Comparison of ENCODE assay signal across 10 cellular contexts in genomic region chr19:51903192-51903591, GRCh38. TPM values are rescaled to one million over a fixed set of nuclear protein-coding genes. Genes with fewer than 3 reads are reported as not detected.
DNase-seq lines count a peak whose midpoint lies in the region; ATAC-seq, FAIRE-seq and TF ChIP-seq lines count a peak whose summit lies in the region.
"Had no signal": no experiment of that assay in that cellular context is flagged by ENCODE, and none has a peak within 500 bp of the region (broad histone marks: within the 10 kb centered on the region; RNA-seq: fewer than 3 reads in every experiment).

No MANE protein-coding gene starts in this region.

- H3K4me1 ChIP-seq in astrocyte (ENCODE audit: insufficient read depth, low read length) = no peaks in the 10 kb centered on the region

- H3K27ac Mint-ChIP-seq in astrocyte (ENCODE audit: unreplicated experiment) (peak overlapping the region; percentile 41), memory B cell (no peak overlapping the region)

- no peak overlapping the region for H2AFZ ChIP-seq in astrocyte (ENCODE audit: low read depth, low read length)

- TF ChIP-seq CTCF in astrocyte (IDR thresholded peaks at IDR 0.05; ENCODE audit: insufficient read depth, low read depth, low read length) = no peak

- peaks cover 7% of the 10 kb centered on the region for H4K20me1 ChIP-seq in astrocyte (ENCODE audit: insufficient read depth, low read length)

- no peak for ATAC-seq in activated T-cell treated with anti-CD3 and anti-CD28 coated beads, Interleukin-2, amount 50 U/mL, for 4 hours
- ATAC-seq in memory B cell (ENCODE audit: low read depth) = no peak

- no peak overlapping the region for H3K27ac ChIP-seq in astrocyte (ENCODE audit: low read depth, low read length)
- peak overlapping the region; percentile 75 for H3K27ac ChIP-seq in substantia nigra (ENCODE audit: low read depth, low read length, poor library complexity, severe bottlenecking)

- H3K27me3 Mint-ChIP-seq in activated T-cell treated with anti-CD3 and anti-CD28 coated beads, Interleukin-2, amount 50 U/mL, for 4 hours (ENCODE audit: low read depth) = peaks cover 20% of the 10 kb centered on the region
- no peaks in the 10 kb centered on the region for H3K27me3 Mint-ChIP-seq in astrocyte (ENCODE audit: low read depth, unreplicated experiment)
- H3K27me3 Mint-ChIP-seq in memory B cell = peaks cover 3% of the 10 kb centered on the region

- H3K36me3 ChIP-seq in astrocyte (ENCODE audit: insufficient read depth, low read length) = peaks cover 15% of the 10 kb centered on the region

- H3K9me3 ChIP-seq in astrocyte (ENCODE audit: insufficient read depth, low read depth, low read length) = peaks cover 16% of the 10 kb centered on the region
- H3K9me3 ChIP-seq: testis had no signal

- peak overlapping the region; percentile 98 for H3K4me3 ChIP-seq in astrocyte (ENCODE audit: insufficient read depth, low read depth, low read length)

- H3K79me2 ChIP-seq in astrocyte (ENCODE audit: insufficient read depth, low read length) = peaks cover 57% of the 10 kb centered on the region

- peaks cover 56% of the 10 kb centered on the region for H3K36me3 Mint-ChIP-seq in activated T-cell treated with anti-CD3 and anti-CD28 coated beads, Interleukin-2, amount 50 U/mL, for 4 hours (ENCODE audit: insufficient read depth)
- H3K36me3 Mint-ChIP-seq in astrocyte (ENCODE audit: low read depth, unreplicated experiment) = peaks cover 22% of the 10 kb centered on the region
- peaks cover 36% of the 10 kb centered on the region for H3K36me3 Mint-ChIP-seq in memory B cell

- no peaks in the 10 kb centered on the region for H3K27me3 ChIP-seq in astrocyte (ENCODE audit: insufficient read depth, low read length)
- H3K27me3 ChIP-seq: testis had no signal

- no peak overlapping the region for H3K9ac ChIP-seq in astrocyte (ENCODE audit: low read length)

- peaks cover 26% of the 10 kb centered on the region for H3K4me1 Mint-ChIP-seq in activated T-cell treated with anti-CD3 and anti-CD28 coated beads, Interleukin-2, amount 50 U/mL, for 4 hours (ENCODE audit: low read depth)
- H3K4me1 Mint-ChIP-seq in astrocyte (ENCODE audit: low read depth, unreplicated experiment) = no peaks in the 10 kb centered on the region
- H3K4me1 Mint-ChIP-seq in memory B cell = peaks cover 13% of the 10 kb centered on the region

- peak overlapping the region; percentile 98 for H3K4me2 ChIP-seq in astrocyte (ENCODE audit: low read length)

- peaks cover 56% of the 10 kb centered on the region for H3K9me3 Mint-ChIP-seq in activated T-cell treated with anti-CD3 and anti-CD28 coated beads, Interleukin-2, amount 50 U/mL, for 4 hours
- H3K9me3 Mint-ChIP-seq in astrocyte (ENCODE audit: unreplicated experiment) (peaks cover 41% of the 10 kb centered on the region), memory B cell (peaks cover 18% of the 10 kb centered on the region)

- DNase-seq in activated T-cell treated with anti-CD3 and anti-CD28 coated beads, Interleukin-2, amount 50 U/mL, for 4 hours = no peak
- no peak for DNase-seq in activated T-cell treated with anti-CD3 and anti-CD28 coated beads, Interleukin-2, amount 50 U/mL, for 1 hour
- DNase-seq in astrocyte (ENCODE audit: low read depth) = no peak
- no peak for DNase-seq in memory B cell (ENCODE audit: low spot score in 2 of 2)
- peak in 27 of 49 donors; percentile 0 to 40 (median 9) for DNase-seq in substantia nigra (lab: John Stamatoyannopoulos, UW)
- DNase-seq in foreskin melanocyte = no peak
- DNase-seq in ecto neural progenitor cell (ENCODE audit: low spot score) = no peak
- DNase-seq in DMS114 treated with DMSO at 0.1 percent for 48 hours (lab: John Stamatoyannopoulos, UW; ENCODE audit: unreplicated experiment) = no peak
- DNase-seq: NCI-H2171 treated with DMSO at 0.1 percent for 48 hours had no signal

- no peak for FAIRE-seq in astrocyte (lab: Jason Lieb, UNC)

- peak overlapping the region; percentile 97 for H3K4me3 Mint-ChIP-seq in activated T-cell treated with anti-CD3 and anti-CD28 coated beads, Interleukin-2, amount 50 U/mL, for 4 hours
- peak overlapping the region; percentile 100 for H3K4me3 Mint-ChIP-seq in astrocyte (ENCODE audit: unreplicated experiment)
- H3K4me3 Mint-ChIP-seq in memory B cell = peak overlapping the region; percentile 98

RNA-seq across cellular contexts. Expression of gene ZNF649, which starts 1.6 kb away (rescaled TPM):
- 10 to 100 TPM in 2 of 3 donors, 1 to 10 TPM in 1; 9.0 to 10.9 (median 10.4) TPM for total RNA-seq in activated T-cell treated with anti-CD3 and anti-CD28 coated beads, Interleukin-2, amount 50 U/mL, for 4 hours
- total RNA-seq in astrocyte = 12.5 and 13.8 TPM in 2 replicates

RNA-seq across cellular contexts. Expression of gene ZNF577, which starts 15.4 kb away (rescaled TPM):
- 1 to 10 TPM; 2.8 to 4.8 (median 3.5) TPM for total RNA-seq in activated T-cell treated with anti-CD3 and anti-CD28 coated beads, Interleukin-2, amount 50 U/mL, for 4 hours
- 7.6 TPM in 2 replicates for total RNA-seq in astrocyte

RNA-seq across cellular contexts. Expression of gene ZNF613, which starts 24.1 kb away (rescaled TPM):
- 1 to 10 TPM; 2.3 to 4.1 (median 2.7) TPM for total RNA-seq in activated T-cell treated with anti-CD3 and anti-CD28 coated beads, Interleukin-2, amount 50 U/mL, for 4 hours
- total RNA-seq in astrocyte = 5.8 and 7.2 TPM in 2 replicates

Comparison
In these comparisons a context has a peak if more than half of its experiments do, and no peak if none do; other contexts are left out.
1. DNase-seq: peak in substantia nigra (27 of 49); none in activated T-cell treated with anti-CD3 and anti-CD28 coated beads, Interleukin-2, amount 50 U/mL, for 4 hours (single experiment), activated T-cell treated with anti-CD3 and anti-CD28 coated beads, Interleukin-2, amount 50 U/mL, for 1 hour (single experiment), astrocyte (single experiment), memory B cell (0 of 2), foreskin melanocyte (single experiment), ecto neural progenitor cell (single experiment) and DMS114 treated with DMSO at 0.1 percent for 48 hours (single experiment).
2. Peak in every context shown above with its lines, with median percentiles within 50 percentile points of each other: H3K4me3 Mint-ChIP-seq.